Comparison of ENCODE assay signal across 9 cellular contexts in genomic region chr2:211957799-211958198, GRCh38.
DNase-seq lines count a peak whose midpoint lies in the region; ATAC-seq and TF ChIP-seq lines count a peak whose summit lies in the region.
"Had no signal": no experiment of that assay in that cellular context is flagged by ENCODE, and none has a peak within 500 bp of the region (broad histone marks: within the 10 kb centered on the region; RNA-seq: fewer than 3 reads in every experiment).

No MANE protein-coding gene starts in this region.

- H3K4me3 Mint-ChIP-seq in naive thymus-derived CD8-positive, alpha-beta T cell, result no peak overlapping the region
- H3K4me3 Mint-ChIP-seq: activated T-cell treated with anti-CD3 and anti-CD28 coated beads, Interleukin-2, amount 50 U/mL, for 24 hours had no signal

- H3K4me1 ChIP-seq in mucosa of descending colon (ENCODE audit: low read depth), result no peaks in the 10 kb centered on the region

- H3K9me3 Mint-ChIP-seq in naive thymus-derived CD8-positive, alpha-beta T cell, result peaks cover 0 to 15% (median 0%) of the 10 kb centered on the region in 9 donors

- H3K27me3 Mint-ChIP-seq in naive thymus-derived CD8-positive, alpha-beta T cell, result no peaks in the 10 kb centered on the region
- H3K27me3 Mint-ChIP-seq: activated T-cell treated with anti-CD3 and anti-CD28 coated beads, Interleukin-2, amount 50 U/mL, for 24 hours had no signal

- POLR2A ChIA-PET in GM10248 (lab: Yijun Ruan, JAX), result no interaction called here
- POLR2A ChIA-PET in naive thymus-derived CD8-positive, alpha-beta T cell (lab: Charles Lee), result no interaction called here

- TF ChIP-seq CTCF in GM10248 (IDR thresholded peaks at IDR 0.05; ENCODE audit: control extremely low read depth, extremely low read depth, low read depth, missing control alignments) (no peak), mucosa of descending colon (IDR thresholded peaks at IDR 0.05) (no peak)

- H3K27ac Mint-ChIP-seq in naive thymus-derived CD8-positive, alpha-beta T cell, result no peak overlapping the region
- H3K27ac Mint-ChIP-seq: activated T-cell treated with anti-CD3 and anti-CD28 coated beads, Interleukin-2, amount 50 U/mL, for 24 hours had no signal

- DNase-seq in GM10248 (ENCODE audit: extremely low spot score) (peak; percentile 13), mucosa of descending colon (no peak)
- no peak for DNase-seq in naive thymus-derived CD8-positive, alpha-beta T cell
- DNase-seq in activated CD4-positive, alpha-beta T cell treated with anti-CD3 and anti-CD28 coated beads for 1 hour, result no peak
- DNase-seq: activated T-cell treated with anti-CD3 and anti-CD28 coated beads, Interleukin-2, amount 50 U/mL, for 24 hours had no signal

- H3K9me3 ChIP-seq in mucosa of descending colon, result no peaks in the 10 kb centered on the region

- CTCF ChIA-PET in GM10248 (lab: Yijun Ruan, JAX), result interaction anchor here (1.5 kb wide), 1 partner anchor 11 kb away, joined by 3 read pairs; no protein-coding TSS in a partner anchor

- no peaks in the 10 kb centered on the region for H3K4me1 Mint-ChIP-seq in naive thymus-derived CD8-positive, alpha-beta T cell

- H3K36me3 Mint-ChIP-seq in naive thymus-derived CD8-positive, alpha-beta T cell, result no peaks in the 10 kb centered on the region

- no peaks in the 10 kb centered on the region for H3K36me3 ChIP-seq in mucosa of descending colon (ENCODE audit: low read depth)

- ATAC-seq in GM19043 (IDR thresholded peaks at IDR 0.05; ENCODE audit: low read depth, unreplicated experiment), result peak; percentile 84
- peak; percentile 99 for ATAC-seq in HG02610 (IDR thresholded peaks at IDR 0.05; ENCODE audit: unreplicated experiment)
- ATAC-seq in HG03342 (IDR thresholded peaks at IDR 0.05; ENCODE audit: unreplicated experiment), result peak; percentile 92
- no peak for ATAC-seq in mucosa of descending colon
- ATAC-seq in naive thymus-derived CD8-positive, alpha-beta T cell, result no peak
- ATAC-seq in SK-N-SH treated with all-trans-retinoic acid at 6 μM for 48 hours, result no peak

- no peak overlapping the region for H3K4me3 ChIP-seq in mucosa of descending colon

- intact Hi-C loops in mucosa of descending colon (cut with DNase I, micrococcal nuclease), result no loop called here

TF ChIP-seq in SK-N-SH treated with all-trans-retinoic acid at 6 μM for 48 hours, 23 proteins besides CTCF, POLR2A, EP300 and RAD21:
- TF ChIP-seq RARB (CRISPR knock-in tag; IDR thresholded peaks at IDR 0.05) (no peak), POU6F1 (CRISPR knock-in tag; IDR thresholded peaks at IDR 0.05; ENCODE audit: borderline replicate concordance, low read depth) (no peak)

Comparison
In these comparisons a context has a peak if more than half of its experiments do, and no peak if none do; other contexts are left out.
1. ATAC-seq: peak in GM19043 (single experiment), HG02610 (single experiment) and HG03342 (single experiment); none in mucosa of descending colon (single experiment), naive thymus-derived CD8-positive, alpha-beta T cell (0 of 2) and SK-N-SH treated with all-trans-retinoic acid at 6 μM for 48 hours (single experiment).